ENCODE assay signal across 3 cellular contexts in the genomic region with DNA sequence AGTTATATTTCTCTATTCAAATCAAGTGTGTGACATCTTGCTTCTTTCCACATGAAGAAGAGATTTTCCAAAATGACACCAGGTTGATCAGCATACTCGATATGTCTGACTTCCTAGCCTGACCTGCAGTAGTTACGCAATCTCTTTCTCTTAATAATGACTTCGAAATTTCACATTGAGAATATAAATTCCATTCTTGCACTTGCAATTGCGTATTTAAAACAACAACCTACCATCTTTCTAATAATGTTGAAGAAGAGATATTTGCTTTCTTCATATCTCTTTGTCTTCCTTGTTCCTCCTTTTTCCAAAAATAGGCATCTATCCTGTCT.
TF ChIP-seq lines count a peak whose summit lies in the region.

No MANE protein-coding gene starts in this region.

TF ChIP-seq in A549, 52 proteins besides CTCF, POLR2A, EP300 and RAD21:
- TF ChIP-seq, protein P1, sequence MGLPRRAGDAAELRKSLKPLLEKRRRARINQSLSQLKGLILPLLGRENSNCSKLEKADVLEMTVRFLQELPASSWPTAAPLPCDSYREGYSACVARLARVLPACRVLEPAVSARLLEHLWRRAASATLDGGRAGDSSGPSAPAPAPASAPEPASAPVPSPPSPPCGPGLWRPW (IDR thresholded peaks at IDR 0.05) = no peak
- TF ChIP-seq NFE2L2 (conservative IDR thresholded peaks at IDR 0.05; ENCODE audit: low read length) = no peak
- peak; percentile 48 to 49; a peak in 3 of 4 replicates for TF ChIP-seq CEBPB (IDR thresholded peaks at IDR 0.05)

TF ChIP-seq in IMR-90, 13 proteins besides CTCF, POLR2A, EP300 and RAD21:
- peak; percentile 95 for TF ChIP-seq CEBPB (IDR thresholded peaks at IDR 0.05; ENCODE audit: low read depth, low read length)
- no peak for TF ChIP-seq MAZ (IDR thresholded peaks at IDR 0.05; ENCODE audit: borderline replicate concordance, low read depth, low read length)

TF ChIP-seq in K562, 482 proteins besides CTCF, POLR2A, EP300 and RAD21:
- TF ChIP-seq EZH2 (IDR thresholded peaks at IDR 0.05; ENCODE audit: borderline replicate concordance, low read depth, low read length) = no peak
- TF ChIP-seq CEBPG (CRISPR knock-in tag; IDR thresholded peaks at IDR 0.05) = no peak
- peak; percentile 51 to 91; a peak in 2 of 4 replicates for TF ChIP-seq CEBPG (tag; conservative IDR thresholded peaks at IDR 0.05 in 1 of 2, IDR thresholded peaks at IDR 0.05 in 1 of 2)
- TF ChIP-seq CEBPB (tag; IDR thresholded peaks at IDR 0.05) = peak; percentile 76
TF ChIP-seq in K562: peak in this region for 2.
